8 cellular contexts compared by ENCODE assay signal in the genomic region with DNA sequence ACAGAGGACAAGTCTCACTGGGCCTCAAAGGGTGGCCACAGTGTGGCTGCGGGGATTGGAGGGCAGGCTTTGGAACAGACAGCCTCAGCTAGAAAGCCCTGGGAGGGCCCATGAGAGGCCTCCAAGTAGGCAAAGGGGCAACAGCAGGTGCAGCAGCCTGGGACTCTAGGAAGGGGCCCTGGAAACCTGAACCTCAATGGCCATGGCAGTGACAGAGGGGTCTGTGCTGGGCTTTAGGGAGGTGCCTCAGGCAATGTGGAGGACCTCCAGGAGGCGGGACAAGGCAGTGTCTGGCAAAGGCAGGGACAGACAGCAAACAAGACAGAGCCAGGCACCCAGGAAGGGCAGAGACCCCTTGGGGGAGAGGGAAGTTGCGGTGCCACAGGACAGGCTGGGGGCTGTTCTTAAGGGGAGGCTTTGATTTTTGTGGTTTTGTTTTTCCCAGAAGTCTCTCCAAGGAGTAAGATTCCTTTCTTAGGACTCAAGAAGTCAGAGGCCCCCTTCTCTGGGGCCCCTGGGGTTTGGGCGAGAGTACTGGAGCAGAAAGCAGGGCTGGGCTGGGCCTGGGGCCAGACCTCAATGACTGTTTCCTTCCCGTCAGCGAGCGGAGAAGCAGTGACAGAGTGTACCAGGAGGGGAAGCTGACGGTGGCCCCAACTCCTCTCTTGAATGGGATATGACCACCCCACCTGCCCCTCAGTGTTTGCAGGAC. TPM values are rescaled to one million over a fixed set of nuclear protein-coding genes. Genes with fewer than 3 reads are reported as not detected.
DNase-seq lines count a peak whose midpoint lies in the region; ATAC-seq, FAIRE-seq and TF ChIP-seq lines count a peak whose summit lies in the region.

No MANE protein-coding gene starts in this region.

- ATAC-seq in GM12878, result peak; percentile 86
- peak; percentile 65 for ATAC-seq in left lobe of liver
- ATAC-seq in stimulated activated naive CD8-positive, alpha-beta T cell treated with anti-CD3 and anti-CD28 coated beads, Interleukin-15, amount 100 ng/mL, for 72 hours, result peak; percentile 92
- ATAC-seq in WTC11, result no peak

- H3K27ac ChIP-seq in GM12878 (ENCODE audit: control insufficient read depth, insufficient read depth), result peak overlapping the region; percentile 93

- H3K9ac ChIP-seq in GM12878 (ENCODE audit: control insufficient read depth, insufficient read depth, low read length), result peak overlapping the region; percentile 53

- BruUV-seq in GM12878 (replicated peaks; lab: Mats Ljungman, UMichigan), result no TSS peak

- TF ChIP-seq RAD21 in GM12878 (IDR thresholded peaks at IDR 0.05; ENCODE audit: insufficient read depth, low read depth, low read length), result no peak

- no peak for TF ChIP-seq CTCF in GM12878 (IDR thresholded peaks at IDR 0.05 in 2 of 3, conservative IDR thresholded peaks at IDR 0.05 in 1 of 3; ENCODE audit: control insufficient read depth in 2 of 3, extremely low read depth in 1 of 3, insufficient read depth in 1 of 3, low read depth in 3 of 3, low read length in 3 of 3)
- no peak for TF ChIP-seq CTCF in WTC11 (IDR thresholded peaks at IDR 0.05)

- H2AFZ ChIP-seq in GM12878 (ENCODE audit: control insufficient read depth, low read depth, low read length), result peak overlapping the region; percentile 82

- no peaks in the 10 kb centered on the region for H3K9me3 ChIP-seq in GM12878 (replicated peaks; ENCODE audit: control insufficient read depth, insufficient read depth, low read length)

- H3K27me3 ChIP-seq in GM12878 (replicated peaks in 1 of 2; ENCODE audit: control insufficient read depth in 2 of 2, insufficient read depth in 2 of 2, low read length in 1 of 2), result no peaks in the 10 kb centered on the region

- no peak for TF ChIP-seq EP300 in GM12878 (IDR thresholded peaks at IDR 0.05; ENCODE audit: borderline replicate concordance in 1 of 2, control insufficient read depth in 1 of 2, low read depth in 2 of 2, low read length in 2 of 2)

- H3K27ac Mint-ChIP-seq in stimulated activated naive CD8-positive, alpha-beta T cell treated with anti-CD3 and anti-CD28 coated beads, Interleukin-15, amount 100 ng/mL, for 72 hours, result peak overlapping the region; percentile 95 to 96
- H3K27ac Mint-ChIP-seq in WTC11, result no peak overlapping the region

- peak overlapping the region; percentile 69 to 71 for H3K4me3 Mint-ChIP-seq in stimulated activated naive CD8-positive, alpha-beta T cell treated with anti-CD3 and anti-CD28 coated beads, Interleukin-15, amount 100 ng/mL, for 72 hours
- no peak overlapping the region for H3K4me3 Mint-ChIP-seq in WTC11

- H3K4me3 ChIP-seq in GM12878, result no peak overlapping the region; the same call in 1 of the 2 replicates

- H3K36me3 Mint-ChIP-seq in WTC11, result no peaks in the 10 kb centered on the region

- no peaks in the 10 kb centered on the region for H3K79me2 ChIP-seq in GM12878 (ENCODE audit: control insufficient read depth, insufficient read depth, low read length)

- no peaks in the 10 kb centered on the region for H3K27me3 Mint-ChIP-seq in stimulated activated naive CD8-positive, alpha-beta T cell treated with anti-CD3 and anti-CD28 coated beads, Interleukin-15, amount 100 ng/mL, for 72 hours
- peaks cover 12% of the 10 kb centered on the region for H3K27me3 Mint-ChIP-seq in WTC11 (ENCODE audit: low read depth)

- POLR2A ChIA-PET in GM12878 (lab: Charles Lee), result interaction anchor here (0.7 to 1.7 kb wide), 2 partner anchors 12 to 14 kb away, joined by 3 to 8 read pairs; partner anchors contain the start of gene PML
- POLR2A ChIA-PET in WTC11 (lab: Charles Lee), result no interaction called here

- DNase-seq in GM04504 (ENCODE audit: low read depth) (peak; percentile 83), NCI-H2171 treated with DMSO at 0.1 percent for 48 hours (lab: John Stamatoyannopoulos, UW) (peak; percentile 80), GM12878 (ENCODE audit: low read depth, low spot score) (no peak), left lobe of liver (ENCODE audit: low spot score) (peak; percentile 52), WTC11 (ENCODE audit: low spot score) (no peak), NCI-H146 (lab: John Stamatoyannopoulos, UW) (no peak), OCI-M2 (lab: John Stamatoyannopoulos, UW; ENCODE audit: unreplicated experiment) (no peak)
- peak in 1 of 2 donors; percentile 57 for DNase-seq in stimulated activated naive CD8-positive, alpha-beta T cell treated with anti-CD3 and anti-CD28 coated beads, Interleukin-15, amount 100 ng/mL, for 72 hours

- peak overlapping the region; percentile 87 for H3K4me2 ChIP-seq in GM12878 (ENCODE audit: control insufficient read depth, insufficient read depth)

- WGBS in GM12878 (ENCODE audit: insufficient coverage, insufficient replicate concordance, low lambda C conversion rate, missing lambda C conversion rate), result 35% methylated on average over 8 of the region's 8 CpGs

- peak; percentile 60; the same call in 1 of the 2 replicates for TF ChIP-seq POLR2A in GM12878 (IDR thresholded peaks at IDR 0.05; ENCODE audit: low read depth, low read length)

- RAD21 ChIA-PET in GM12878 (lab: Charles Lee; ENCODE audit: unreplicated experiment), result no interaction called here

- CTCF ChIA-PET in GM12878 (lab: Yijun Ruan, JAX) (interaction anchor here (0.9 to 3.6 kb wide), 5 partner anchors 10 to 71 kb away, joined by 3 to 26 read pairs (median 5); partner anchors contain the start of genes PML and STOML1), WTC11 (lab: Charles Lee) (interaction anchor here (1.0 to 3.4 kb wide), 8 partner anchors 10 to 66 kb away, joined by 3 to 19 read pairs (median 6); partner anchors contain the start of genes PML and STOML1)

- intact Hi-C loops in GM12878 (cut with micrococcal nuclease; ENCODE audit: unreplicated experiment), result no loop called here

- peaks cover 75% of the 10 kb centered on the region for H3K4me1 Mint-ChIP-seq in stimulated activated naive CD8-positive, alpha-beta T cell treated with anti-CD3 and anti-CD28 coated beads, Interleukin-15, amount 100 ng/mL, for 72 hours
- H3K4me1 Mint-ChIP-seq in WTC11, result no peaks in the 10 kb centered on the region

- no peaks in the 10 kb centered on the region for H3K9me3 Mint-ChIP-seq in stimulated activated naive CD8-positive, alpha-beta T cell treated with anti-CD3 and anti-CD28 coated beads, Interleukin-15, amount 100 ng/mL, for 72 hours
- H3K9me3 Mint-ChIP-seq in WTC11, result no peaks in the 10 kb centered on the region

- in situ Hi-C loops in GM12878 (cut with MboI), result no loop called here

- no peaks in the 10 kb centered on the region for H4K20me1 ChIP-seq in GM12878 (ENCODE audit: control insufficient read depth, insufficient read depth)

- SMC1A ChIA-PET in GM12878 (lab: Charles Lee; ENCODE audit: uncharacterized antibody, unreplicated experiment), result interaction anchor here (1.2 to 1.7 kb wide), 4 partner anchors 9 to 12 kb away, joined by 4 to 6 read pairs (median 4); partner anchors contain the start of gene PML

- peak; percentile 86 for FAIRE-seq in GM12878 (lab: Jason Lieb, UNC)

- H3K4me1 ChIP-seq in GM12878 (ENCODE audit: control insufficient read depth, insufficient read depth, low read length), result peaks cover 47% of the 10 kb centered on the region

- H3K36me3 ChIP-seq in GM12878 (ENCODE audit: control insufficient read depth in 2 of 2, insufficient read depth in 2 of 2, low read length in 1 of 2), result no peaks in the 10 kb centered on the region; a peak in 1 of 4 replicates

RNA-seq across cellular contexts. Expression of gene STOML1, which starts 9.7 kb away (rescaled TPM):
- total RNA-seq in GM12878 (2013; cell fraction: nucleolus; rRNA removed), result 10.3 and 11.0 TPM in 2 replicates
- total RNA-seq in GM12878 (2014; rRNA removed) (12.0 and 12.2 TPM in 2 replicates), GM12878 (2014; rRNA removed; fragmentation: Illumina TruSeq; extraction: Trizol) (4.6 TPM in 2 replicates), GM12878 (2021) (12.1 TPM in 2 replicates), left lobe of liver (8.1 TPM), WTC11 (2021) (5.0 to 5.5 TPM (median 5.4 TPM) in 3 replicates)
- 2.0 TPM for polyA plus RNA-seq in GM12878 (2011; ENCODE audit: low read depth)
- polyA plus RNA-seq in GM12878 (2011; rRNA removed) (2.0 and 4.2 TPM in 2 replicates), GM12878 (2014; fragmentation: Illumina TruSeq; extraction: Trizol) (1.7 and 3.2 TPM in 2 replicates), GM12878 (2014; fragmentation: Nextera tagmentation; extraction: Ambion mirVana) (under 1 TPM; 0.14 to 0.46 TPM), GM12878 (2014; rRNA removed) (12.5 and 13.6 TPM in 2 replicates), GM12878 (2016; fragmentation: Nextera tagmentation; extraction: Ambion mirVana) (10 to 100 TPM; 13.2 to 13.6 TPM)
- 6.4 and 9.0 TPM in 2 replicates for polyA plus RNA-seq in GM12878 (2011; cell fraction: cytosol; rRNA removed)
- polyA plus RNA-seq in GM12878 (2011; cell fraction: nucleus; rRNA removed), result 9.2 and 11.5 TPM in 2 replicates
- 4.7 and 5.3 TPM in 2 replicates for polyA plus RNA-seq in GM12878 (2012)
- 3.1 and 4.0 TPM in 2 replicates for polyA minus RNA-seq in GM12878 (2011; rRNA and poly(A)+ RNA removed)
- polyA minus RNA-seq in GM12878 (2011; cell fraction: cytosol; rRNA and poly(A)+ RNA removed), result 1.6 and 3.1 TPM in 2 replicates
- 3.3 and 5.1 TPM in 2 replicates for polyA minus RNA-seq in GM12878 (2011; cell fraction: nucleus; rRNA and poly(A)+ RNA removed)

RNA-seq across cellular contexts. Expression of gene PML, which starts 12.1 kb away (rescaled TPM):
- total RNA-seq in GM12878 (2013; cell fraction: nucleolus; rRNA removed), result 88.7 and 88.9 TPM in 2 replicates
- total RNA-seq in GM12878 (2014; rRNA removed), result 28.4 and 28.9 TPM in 2 replicates
- total RNA-seq in GM12878 (2014; rRNA removed; fragmentation: Illumina TruSeq; extraction: Trizol), result 17.8 and 18.8 TPM in 2 replicates
- 91.5 and 95.5 TPM in 2 replicates for total RNA-seq in GM12878 (2021)
- polyA plus RNA-seq in GM12878 (2011; ENCODE audit: low read depth), result 26.0 TPM
- polyA plus RNA-seq in GM12878 (2011; rRNA removed), result 7.6 and 13.6 TPM in 2 replicates
- 21.8 and 24.5 TPM in 2 replicates for polyA plus RNA-seq in GM12878 (2011; cell fraction: cytosol; rRNA removed)
- 50.9 and 65.9 TPM in 2 replicates for polyA plus RNA-seq in GM12878 (2011; cell fraction: nucleus; rRNA removed)
- polyA plus RNA-seq in GM12878 (2012), result 58.4 and 60.6 TPM in 2 replicates
- 15.0 and 32.7 TPM in 2 replicates for polyA plus RNA-seq in GM12878 (2014; fragmentation: Illumina TruSeq; extraction: Trizol)
- 10 to 100 TPM in 1 of 2 experiments, 1 to 10 TPM in 1; 8.5 to 14.2 TPM for polyA plus RNA-seq in GM12878 (2014; fragmentation: Nextera tagmentation; extraction: Ambion mirVana)
- polyA plus RNA-seq in GM12878 (2014; rRNA removed), result 34.2 and 45.3 TPM in 2 replicates
- 10 to 100 TPM; 54.0 to 60.0 TPM for polyA plus RNA-seq in GM12878 (2016; fragmentation: Nextera tagmentation; extraction: Ambion mirVana)
- polyA minus RNA-seq in GM12878 (2011; rRNA and poly(A)+ RNA removed), result 20.8 and 38.7 TPM in 2 replicates
- 30.0 and 41.2 TPM in 2 replicates for polyA minus RNA-seq in GM12878 (2011; cell fraction: cytosol; rRNA and poly(A)+ RNA removed)
- 18.5 and 37.6 TPM in 2 replicates for polyA minus RNA-seq in GM12878 (2011; cell fraction: nucleus; rRNA and poly(A)+ RNA removed)
- 15.5 TPM for total RNA-seq in left lobe of liver
- 39.0 to 47.7 TPM (median 40.5 TPM) in 3 replicates for total RNA-seq in WTC11 (2021)

RNA-seq across cellular contexts. Expression of gene LOXL1, which starts 56.1 kb away (rescaled TPM):
- not detected in 2 replicates for total RNA-seq in GM12878 (2013; cell fraction: nucleolus; rRNA removed)
- not detected in 2 replicates for total RNA-seq in GM12878 (2014; rRNA removed)
- total RNA-seq in GM12878 (2014; rRNA removed; fragmentation: Illumina TruSeq; extraction: Trizol), result not detected in 2 replicates
- 0.11 and 0.15 TPM in 2 replicates for total RNA-seq in GM12878 (2021)
- not detected for polyA plus RNA-seq in GM12878 (2011; ENCODE audit: low read depth)
- polyA plus RNA-seq in GM12878 (2011; rRNA removed), result not detected in 2 replicates
- polyA plus RNA-seq in GM12878 (2011; cell fraction: cytosol; rRNA removed), result not detected in 2 replicates
- polyA plus RNA-seq in GM12878 (2011; cell fraction: nucleus; rRNA removed), result not detected in 2 replicates
- polyA plus RNA-seq in GM12878 (2012), result not detected in 2 replicates
- polyA plus RNA-seq in GM12878 (2014; fragmentation: Illumina TruSeq; extraction: Trizol), result not detected in 2 replicates
- not detected for polyA plus RNA-seq in GM12878 (2014; fragmentation: Nextera tagmentation; extraction: Ambion mirVana)
- polyA plus RNA-seq in GM12878 (2014; rRNA removed), result not detected in 2 replicates
- under 1 TPM in 1 of 2 experiments, not detected in 1; 0.07 TPM for polyA plus RNA-seq in GM12878 (2016; fragmentation: Nextera tagmentation; extraction: Ambion mirVana)
- not detected in 2 replicates for polyA minus RNA-seq in GM12878 (2011; rRNA and poly(A)+ RNA removed)
- polyA minus RNA-seq in GM12878 (2011; cell fraction: cytosol; rRNA and poly(A)+ RNA removed), result not detected in 2 replicates
- polyA minus RNA-seq in GM12878 (2011; cell fraction: nucleus; rRNA and poly(A)+ RNA removed), result not detected in 2 replicates
- total RNA-seq in left lobe of liver, result 0.75 TPM
- 10.6 to 14.4 TPM (median 12.3 TPM) in 3 replicates for total RNA-seq in WTC11 (2021)

Comparison
In these comparisons a context has a peak if more than half of its experiments do, and no peak if none do; other contexts are left out.
1. DNase-seq: peak in GM04504 (single experiment), NCI-H2171 treated with DMSO at 0.1 percent for 48 hours (single experiment) and left lobe of liver (single experiment); none in GM12878 (single experiment), WTC11 (single experiment), NCI-H146 (single experiment) and OCI-M2 (single experiment).